Comparison of ENCODE assay signal across 27 cellular contexts in genomic region chr9:1058826-1059225, GRCh38. TPM values are rescaled to one million over a fixed set of nuclear protein-coding genes. Genes with fewer than 3 reads are reported as not detected.
"Had no signal": no experiment of that assay in that cellular context is flagged by ENCODE, and none has a peak within 500 bp of the region (broad histone marks: within the 10 kb centered on the region; RNA-seq: fewer than 3 reads in every experiment).

No MANE protein-coding gene starts in this region.

- H3K9me3 ChIP-seq: gastrocnemius medialis, heart right ventricle, psoas muscle, right lobe of liver, spleen, tibial artery, upper lobe of right lung, vagina had no signal

- H3K27me3 ChIP-seq: vagina had no signal

- H3K27ac ChIP-seq: gastrocnemius medialis, heart right ventricle, psoas muscle, right lobe of liver, spleen, tibial artery, upper lobe of right lung, vagina had no signal

- DNase-seq: dermis blood vessel endothelial cell; effector CD4-positive, alpha-beta T cell; endodermal cell; gastrocnemius medialis; heart right ventricle; hypothalamus; kidney glomerular epithelial cell; naive thymus-derived CD4-positive, alpha-beta T cell; nephron progenitor cell; psoas muscle; retina; right lobe of liver; spleen; stimulated activated CD4-positive, alpha-beta T cell treated with anti-CD3 and anti-CD28 coated beads, Interleukin-15, amount 100 ng/mL, for 24 hours; stimulated activated CD4-positive, alpha-beta T cell treated with anti-CD3 and anti-CD28 coated beads, Interleukin-1b, Interleukin-23, amount 100 ng/mL, for 48 hours; stimulated activated CD4-positive, alpha-beta T cell treated with anti-CD3 and anti-CD28 coated beads, Interleukin-4, amount 100 ng/mL, for 4 hours; stimulated activated naive B cell treated with anti-CD40 and anti-IgM and Interleukin-4, amounts not matched to agents 10 μg/mL and 1 μg/mL and 100 μg/mL, for 72 hours; stimulated activated naive CD8-positive, alpha-beta T cell treated with anti-CD3 and anti-CD28 coated beads, Interleukin-15, amount 100 ng/mL, for 72 hours; tibial artery; upper lobe of right lung had no signal

- H3K36me3 ChIP-seq: gastrocnemius medialis, heart right ventricle, right lobe of liver, spleen, tibial artery, upper lobe of right lung, vagina had no signal

- H3K4me1 ChIP-seq: gastrocnemius medialis, heart right ventricle, psoas muscle, right lobe of liver, spleen, tibial artery, upper lobe of right lung, vagina had no signal

- ATAC-seq: heart right ventricle; naive thymus-derived CD4-positive, alpha-beta T cell; psoas muscle; right lobe of liver; stimulated activated naive B cell treated with anti-CD40 and anti-IgM and Interleukin-4, amounts not matched to agents 10 μg/mL and 1 μg/mL and 100 μg/mL, for 72 hours; stimulated activated naive CD8-positive, alpha-beta T cell treated with anti-CD3 and anti-CD28 coated beads, Interleukin-15, amount 100 ng/mL, for 72 hours; upper lobe of right lung had no signal

- H3K4me3 ChIP-seq: gastrocnemius medialis, heart right ventricle, psoas muscle, right lobe of liver, spleen, tibial artery, upper lobe of right lung, vagina had no signal

RNA-seq across cellular contexts. Expression of gene DMRT2, which starts 8.7 kb away (rescaled TPM):
- total RNA-seq: dermis blood vessel endothelial cell, endothelial cell of umbilical vein, fibroblast of lung, fibroblast of villous mesenchyme, liver, lung microvascular endothelial cell, mononuclear cell, spleen had no signal
